In the genomic region with DNA sequence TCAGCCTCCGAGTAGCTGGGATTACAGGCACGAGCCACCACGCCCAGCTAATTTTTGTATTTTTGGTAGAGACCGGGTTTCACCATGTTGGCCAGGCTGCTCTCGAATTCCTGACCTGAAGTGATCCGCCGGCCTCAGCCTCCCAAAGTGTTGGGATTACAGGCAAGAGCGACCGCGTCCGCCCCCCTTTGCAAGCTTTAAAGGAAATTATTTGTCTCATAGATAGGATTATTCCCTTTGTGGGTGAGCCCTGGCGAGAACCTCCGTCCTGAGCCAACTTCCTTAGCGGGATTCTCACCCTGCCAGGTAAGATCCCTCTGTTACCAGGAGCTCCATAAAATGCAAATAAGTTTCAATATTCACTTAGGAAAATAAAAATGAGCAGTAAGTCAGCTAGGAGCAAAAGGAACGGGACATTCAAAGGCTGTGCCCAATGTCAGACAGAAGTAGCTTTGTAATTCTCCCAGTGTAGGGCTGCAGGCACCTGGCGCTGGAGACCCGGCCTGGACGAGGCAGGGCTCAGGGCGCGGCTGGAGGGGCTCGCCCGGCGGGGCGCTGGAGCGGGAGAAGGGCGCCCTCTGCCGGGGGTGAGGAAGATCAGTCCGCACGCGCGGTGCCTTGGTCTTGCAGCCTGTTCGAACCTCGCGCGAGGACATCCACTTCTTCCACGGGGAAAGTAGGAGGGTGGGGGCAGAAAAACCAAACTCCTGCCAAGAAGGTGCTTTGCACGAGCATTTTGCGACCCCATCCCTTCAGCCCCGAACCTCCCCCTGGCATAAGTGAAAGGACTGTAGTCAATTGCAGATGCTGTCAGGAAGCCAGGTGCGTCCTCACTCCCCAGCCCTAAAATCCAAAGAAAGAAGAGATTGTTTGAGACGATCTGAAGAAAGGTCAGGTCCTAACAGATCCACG, we compare ENCODE assay signal across 8 cellular contexts. TPM values are rescaled to one million over a fixed set of nuclear protein-coding genes. Genes with fewer than 3 reads are reported as not detected.
A peak's percentile ranks its signal among the peaks of the same experiment; 100 is the strongest.
DNase-seq lines count a peak whose midpoint lies in the region; ATAC-seq and TF ChIP-seq lines count a peak whose summit lies in the region.

No MANE protein-coding gene starts in this region.

- no peaks in the 10 kb centered on the region for H3K79me2 ChIP-seq in Karpas-422 (ENCODE audit: low read length)

- peak; percentile 55 to 87 (median 72) for DNase-seq in CD8-positive, alpha-beta T cell
- DNase-seq in Karpas-422: peak; percentile 85
- DNase-seq in fibroblast of the aortic adventitia (ENCODE audit: low read depth): peak; percentile 67
- DNase-seq in stimulated activated naive CD4-positive, alpha-beta T cell (lab: John Stamatoyannopoulos, UW): peak; percentile 61 to 85 (median 66)

- H3K9me2 ChIP-seq in Karpas-422 (replicated peaks; ENCODE audit: insufficient read depth, low read length): no peaks in the 10 kb centered on the region

- intact Hi-C loops in CD8-positive, alpha-beta T cell (cut with DNase I, micrococcal nuclease): loop anchor here (1.0 to 5.0 kb wide), 8 partner anchors 334 to 724 kb away; partner anchors contain the start of gene NUDT4 (in 1 of the 2)

- H3K27ac Mint-ChIP-seq in CD8-positive, alpha-beta T cell: peak overlapping the region; percentile 43
- H3K27ac Mint-ChIP-seq in activated T-helper 17 cell treated with anti-CD3 and anti-CD28 coated beads, Interleukin-2, amount 50 U/mL, for 72 hours: peak overlapping the region; percentile 9
- no peak overlapping the region for H3K27ac Mint-ChIP-seq in nephron

- H3K4me1 ChIP-seq in CD8-positive, alpha-beta T cell (ENCODE audit: insufficient read depth, low read length): peaks cover 2% of the 10 kb centered on the region
- peaks cover 7% of the 10 kb centered on the region for H3K4me1 ChIP-seq in Karpas-422 (ENCODE audit: low read length)

- no peaks in the 10 kb centered on the region for H3K9me3 Mint-ChIP-seq in CD8-positive, alpha-beta T cell
- no peaks in the 10 kb centered on the region for H3K9me3 Mint-ChIP-seq in activated T-helper 17 cell treated with anti-CD3 and anti-CD28 coated beads, Interleukin-2, amount 50 U/mL, for 72 hours
- no peaks in the 10 kb centered on the region for H3K9me3 Mint-ChIP-seq in nephron

- POLR2A ChIA-PET in CD8-positive, alpha-beta T cell (lab: Charles Lee): interaction anchor here (0.5 to 4.4 kb wide), 10 partner anchors 17 to 598 kb away, joined by 3 to 22 read pairs (median 3); partner anchors contain the start of genes CRADD and SOCS2

- H3K27me3 Mint-ChIP-seq in CD8-positive, alpha-beta T cell (ENCODE audit: low read depth): peaks cover 33% of the 10 kb centered on the region
- H3K27me3 Mint-ChIP-seq in activated T-helper 17 cell treated with anti-CD3 and anti-CD28 coated beads, Interleukin-2, amount 50 U/mL, for 72 hours: peaks cover 6% of the 10 kb centered on the region
- peaks cover 44% of the 10 kb centered on the region for H3K27me3 Mint-ChIP-seq in nephron (ENCODE audit: low read depth)

- H3K4me3 Mint-ChIP-seq in CD8-positive, alpha-beta T cell: peak overlapping the region; percentile 87
- H3K4me3 Mint-ChIP-seq in activated T-helper 17 cell treated with anti-CD3 and anti-CD28 coated beads, Interleukin-2, amount 50 U/mL, for 72 hours: peak overlapping the region; percentile 79
- H3K4me3 Mint-ChIP-seq in nephron: peak overlapping the region; percentile 84 to 88 (median 87)

- TF ChIP-seq CTCF in CD8-positive, alpha-beta T cell (IDR thresholded peaks at IDR 0.05): peak; percentile 75
- TF ChIP-seq CTCF in fibroblast of the aortic adventitia (IDR thresholded peaks at IDR 0.05; ENCODE audit: insufficient read depth, low read length) (peak; percentile 71), nephron (IDR thresholded peaks at IDR 0.05; ENCODE audit: unreplicated experiment in 3 of 3) (peak; percentile 91 to 97 (median 94))

- H3K4me1 Mint-ChIP-seq in CD8-positive, alpha-beta T cell (ENCODE audit: low read depth): peaks cover 11% of the 10 kb centered on the region
- H3K4me1 Mint-ChIP-seq in activated T-helper 17 cell treated with anti-CD3 and anti-CD28 coated beads, Interleukin-2, amount 50 U/mL, for 72 hours: peaks cover 4% of the 10 kb centered on the region
- H3K4me1 Mint-ChIP-seq in nephron: peaks cover 12% of the 10 kb centered on the region

- H3K36me3 Mint-ChIP-seq in CD8-positive, alpha-beta T cell: no peaks in the 10 kb centered on the region
- no peaks in the 10 kb centered on the region for H3K36me3 Mint-ChIP-seq in activated T-helper 17 cell treated with anti-CD3 and anti-CD28 coated beads, Interleukin-2, amount 50 U/mL, for 72 hours (ENCODE audit: low read depth)
- no peaks in the 10 kb centered on the region for H3K36me3 Mint-ChIP-seq in nephron (ENCODE audit: low read depth)

- H3K27ac ChIP-seq in CD8-positive, alpha-beta T cell (ENCODE audit: low read depth, low read length): no peak overlapping the region
- no peak overlapping the region for H3K27ac ChIP-seq in Karpas-422 (ENCODE audit: low read length)

- H4K20me1 ChIP-seq in Karpas-422 (ENCODE audit: insufficient read depth, low read depth, low read length): peaks cover 5% of the 10 kb centered on the region; the same call in 1 of the 2 replicates

- no peak overlapping the region for H2AFZ ChIP-seq in Karpas-422 (ENCODE audit: low read length)

- H3K9me3 ChIP-seq in CD8-positive, alpha-beta T cell (ENCODE audit: low read length): no peaks in the 10 kb centered on the region
- no peaks in the 10 kb centered on the region for H3K9me3 ChIP-seq in Karpas-422 (ENCODE audit: low read length)

- ATAC-seq in CD8-positive, alpha-beta T cell: peak; percentile 78
- ATAC-seq in GM21515 (IDR thresholded peaks at IDR 0.05; ENCODE audit: unreplicated experiment): peak; percentile 51
- peak; percentile 80 for ATAC-seq in activated T-helper 17 cell treated with anti-CD3 and anti-CD28 coated beads, Interleukin-2, amount 50 U/mL, for 72 hours (replicated peaks)

- CTCF ChIA-PET in CD8-positive, alpha-beta T cell (lab: Charles Lee): interaction anchor here (0.6 to 12.1 kb wide), 143 partner anchors 7 to 1315 kb away, joined by 3 to 379 read pairs (median 4); partner anchors contain the start of genes CRADD, NDUFA12 and SOCS2

- H3K4me2 ChIP-seq in Karpas-422 (ENCODE audit: low read depth, low read length, poor library complexity, severe bottlenecking): peak overlapping the region; percentile 43

- no peaks in the 10 kb centered on the region for H3K27me3 ChIP-seq in CD8-positive, alpha-beta T cell (ENCODE audit: insufficient read depth, low read length)
- H3K27me3 ChIP-seq in Karpas-422 (ENCODE audit: low read length): no peaks in the 10 kb centered on the region

- peak overlapping the region; percentile 58 for H3K4me3 ChIP-seq in CD8-positive, alpha-beta T cell (ENCODE audit: low read depth, low read length)
- H3K4me3 ChIP-seq in Karpas-422 (ENCODE audit: low read length): no peak overlapping the region
- peak overlapping the region; percentile 65 for H3K4me3 ChIP-seq in fibroblast of the aortic adventitia (ENCODE audit: low read depth, low read length)

- no peaks in the 10 kb centered on the region for H3K36me3 ChIP-seq in CD8-positive, alpha-beta T cell (ENCODE audit: insufficient read depth, low read length)
- H3K36me3 ChIP-seq in Karpas-422 (ENCODE audit: insufficient read depth, low read length): no peaks in the 10 kb centered on the region

- H3K9ac ChIP-seq in Karpas-422 (ENCODE audit: low read length): no peak overlapping the region

TF ChIP-seq in PFSK-1, 5 proteins besides CTCF, POLR2A, EP300 and RAD21:
- peak; percentile 56 for TF ChIP-seq FOXP2 (optimal IDR thresholded peaks at IDR 0.05; ENCODE audit: borderline replicate concordance, extremely low read depth, extremely low read length, insufficient read depth)
- TF ChIP-seq REST (IDR thresholded peaks at IDR 0.05; ENCODE audit: insufficient read depth in 1 of 2, low read depth in 2 of 2, low read length in 2 of 2): no peak

RNA-seq across cellular contexts. Expression of gene PLXNC1, which starts 47.1 kb away (rescaled TPM):
- 1 to 10 TPM; 6.0 to 7.7 TPM for total RNA-seq in CD8-positive, alpha-beta T cell
- total RNA-seq in Karpas-422 (2014; rRNA removed; shearing (Covaris generic); ENCODE audit: low replicate concordance): 7.9 and 11.9 TPM in 2 replicates
- 0.46 TPM for polyA plus RNA-seq in PFSK-1 (2012; ENCODE audit: insufficient read length, low read depth)
- 1 to 10 TPM; 4.9 to 7.5 TPM for total RNA-seq in activated T-helper 17 cell treated with anti-CD3 and anti-CD28 coated beads, Interleukin-2, amount 50 U/mL, for 72 hours
- total RNA-seq in fibroblast of the aortic adventitia (ENCODE audit: low replicate concordance): 4.3 and 6.1 TPM in 2 replicates

Comparison
In these comparisons a context has a peak if more than half of its experiments do, and no peak if none do; other contexts are left out.
1. H3K27ac Mint-ChIP-seq: peak in CD8-positive, alpha-beta T cell (single experiment) and activated T-helper 17 cell treated with anti-CD3 and anti-CD28 coated beads, Interleukin-2, amount 50 U/mL, for 72 hours (single experiment); none in nephron (0 of 3).
2. Peak in every context shown above with its lines, with median percentiles within 50 percentile points of each other: ATAC-seq, DNase-seq, H3K4me3 Mint-ChIP-seq and CTCF ChIP-seq.